In the genomic region with DNA sequence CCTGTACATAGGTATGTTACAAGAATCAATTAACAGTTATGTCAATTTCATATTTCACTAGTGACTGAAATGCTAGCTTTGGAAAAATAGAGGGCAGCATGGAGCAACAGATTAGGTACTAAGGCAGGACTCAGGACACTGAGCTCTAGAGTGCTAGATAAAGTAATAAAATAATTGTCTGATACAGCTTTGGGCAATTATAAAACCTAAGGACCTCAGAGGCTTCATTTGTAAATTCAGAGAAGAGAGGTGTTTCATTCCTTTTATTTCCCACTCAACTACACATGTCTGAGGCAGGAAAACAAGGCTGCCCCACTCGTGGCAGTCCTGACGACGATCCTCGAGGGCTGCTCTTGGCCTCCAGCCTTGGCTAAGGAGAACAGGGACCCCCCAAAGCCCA, we compare ENCODE assay signal across 8 cellular contexts.
DNase-seq lines count a peak whose midpoint lies in the region; ATAC-seq, FAIRE-seq and TF ChIP-seq lines count a peak whose summit lies in the region.

No MANE protein-coding gene starts in this region.

- DNase-seq in cardiac muscle cell (ENCODE audit: low read depth in 1 of 2, low spot score in 1 of 2) = peak; percentile 7 to 57
- DNase-seq in right cardiac atrium = no peak
- peak; percentile 53 for DNase-seq in NCI-H69 (lab: John Stamatoyannopoulos, UW)
- peak; percentile 65 for DNase-seq in dermis blood vessel endothelial cell
- DNase-seq in GM12892 (ENCODE audit: insufficient read length) = no peak

- no peak for FAIRE-seq in GM12892 (lab: Jason Lieb, UNC)

- ATAC-seq in right cardiac atrium (no peak), HG03025 (IDR thresholded peaks at IDR 0.05; ENCODE audit: low FRiP score, unreplicated experiment) (no peak), GM18870 (IDR thresholded peaks at IDR 0.05; ENCODE audit: unreplicated experiment) (no peak)

- peaks cover 22% of the 10 kb centered on the region for H3K36me3 ChIP-seq in cardiac muscle cell
- no peaks in the 10 kb centered on the region for H3K36me3 ChIP-seq in parathyroid adenoma (ENCODE audit: control insufficient read depth, insufficient read depth, low read length)

- WGBS in right cardiac atrium = 69% methylated on average over 4 of the region's 4 CpGs

- H3K9me3 ChIP-seq in cardiac muscle cell (ENCODE audit: low read depth) (no peaks in the 10 kb centered on the region), right cardiac atrium (ENCODE audit: control insufficient read depth, low read length) (no peaks in the 10 kb centered on the region), parathyroid adenoma (ENCODE audit: control insufficient read depth, low read length) (no peaks in the 10 kb centered on the region)

- no peak overlapping the region for H3K9ac ChIP-seq in parathyroid adenoma

- H3K27me3 ChIP-seq in cardiac muscle cell (no peaks in the 10 kb centered on the region), right cardiac atrium (ENCODE audit: control insufficient read depth, insufficient read depth) (no peaks in the 10 kb centered on the region), parathyroid adenoma (ENCODE audit: control insufficient read depth, insufficient read depth, low read length) (no peaks in the 10 kb centered on the region)

- H3K4me1 ChIP-seq in cardiac muscle cell (ENCODE audit: low read depth) = no peaks in the 10 kb centered on the region
- H3K4me1 ChIP-seq in right cardiac atrium (ENCODE audit: control insufficient read depth, insufficient read depth, low read length) = no peaks in the 10 kb centered on the region
- no peaks in the 10 kb centered on the region for H3K4me1 ChIP-seq in parathyroid adenoma

- no peak overlapping the region for H3K4me3 ChIP-seq in cardiac muscle cell
- no peak overlapping the region for H3K4me3 ChIP-seq in right cardiac atrium (ENCODE audit: low read length)
- H3K4me3 ChIP-seq in parathyroid adenoma (ENCODE audit: low read depth, low read length) = no peak overlapping the region

- no peak overlapping the region for H3K27ac ChIP-seq in cardiac muscle cell
- no peak overlapping the region for H3K27ac ChIP-seq in right cardiac atrium (ENCODE audit: low read length)
- H3K27ac ChIP-seq in parathyroid adenoma = no peak overlapping the region

- TF ChIP-seq POLR2A in GM12892 (IDR thresholded peaks at IDR 0.05; ENCODE audit: low read depth, low read length) = no peak

- TF ChIP-seq CTCF in cardiac muscle cell (IDR thresholded peaks at IDR 0.05; ENCODE audit: low read depth, low read length) (peak; percentile 63), parathyroid adenoma (IDR thresholded peaks at IDR 0.05) (peak; percentile 18)

- H2AFZ ChIP-seq in parathyroid adenoma = no peak overlapping the region

- no peak overlapping the region for H3K4me2 ChIP-seq in parathyroid adenoma (ENCODE audit: low read length)

- no peaks in the 10 kb centered on the region for H3K79me2 ChIP-seq in parathyroid adenoma

- intact Hi-C loops in right cardiac atrium (cut with DNase I) = loop anchor here in 3 of 4 donors (5.0 to 10.0 kb wide), 2 partner anchors 204 to 206 kb away; no protein-coding TSS in a partner anchor

Comparison
In these comparisons a context has a peak if more than half of its experiments do, and no peak if none do; other contexts are left out.
1. DNase-seq: peak in cardiac muscle cell (2 of 2), NCI-H69 (single experiment) and dermis blood vessel endothelial cell (single experiment); none in right cardiac atrium (0 of 3) and GM12892 (single experiment).